8 cellular contexts compared by ENCODE assay signal in genomic region chr16:9048302-9048700, GRCh38. TPM values are rescaled to one million over a fixed set of nuclear protein-coding genes. Genes with fewer than 3 reads are reported as not detected.
DNase-seq lines count a peak whose midpoint lies in the region; ATAC-seq and TF ChIP-seq lines count a peak whose summit lies in the region.

No MANE protein-coding gene starts in this region.

- intact Hi-C loops in PC-9 (cut with micrococcal nuclease; ENCODE audit: unreplicated experiment) = loop anchor here (2.0 to 5.0 kb wide), 2 partner anchors 20 to 44 kb away; partner anchors contain the start of gene HAPSTR1

- H3F3A ChIP-seq in PC-9 (ENCODE audit: insufficient read depth, low read depth) = peaks cover 14% of the 10 kb centered on the region

- no peak for ATAC-seq in GM18868 (IDR thresholded peaks at IDR 0.05; ENCODE audit: unreplicated experiment)

- H2AFZ ChIP-seq in PC-9 = no peak overlapping the region; the same call in 1 of the 2 replicates
- peak overlapping the region; percentile 26 for H2AFZ ChIP-seq in parathyroid adenoma

- peak overlapping the region; percentile 83 for H3K27ac ChIP-seq in PC-9
- peak overlapping the region; percentile 65 for H3K27ac ChIP-seq in epithelial cell of prostate
- peak overlapping the region; percentile 74 for H3K27ac ChIP-seq in parathyroid adenoma

- H3K9me3 ChIP-seq in ES-I3 (ENCODE audit: control insufficient read depth, insufficient read depth, low read length) (peaks cover 5% of the 10 kb centered on the region; the same call in 1 of the 2 replicates), PC-9 (ENCODE audit: insufficient read depth, low read depth) (no peaks in the 10 kb centered on the region), parathyroid adenoma (ENCODE audit: control insufficient read depth, low read length) (no peaks in the 10 kb centered on the region)

- POLR2A ChIA-PET in PC-9 (lab: Charles Lee; ENCODE audit: unreplicated experiment) = interaction anchor here (0.5 to 1.3 kb wide), 3 partner anchors 11 to 43 kb away, joined by 4 to 13 read pairs (median 12); partner anchors contain the start of gene HAPSTR1

- peak overlapping the region; percentile 2; the same call in 1 of the 2 replicates for H3K9ac ChIP-seq in ES-I3 (ENCODE audit: low read depth, low read length)
- H3K9ac ChIP-seq in parathyroid adenoma = no peak overlapping the region

- H3K4me2 ChIP-seq in PC-9 = peak overlapping the region; percentile 48
- peak overlapping the region; percentile 14 for H3K4me2 ChIP-seq in parathyroid adenoma (ENCODE audit: low read length)

- DNase-seq in PC-9 (no peak), epithelial cell of prostate (ENCODE audit: low read depth, low spot score) (no peak), NCI-H1436 treated with DMSO at 0.1 percent for 48 hours (lab: John Stamatoyannopoulos, UW) (no peak), NCI-H1417 treated with DMSO at 0.1 percent for 48 hours (lab: John Stamatoyannopoulos, UW) (no peak), UCSD-AML1 (lab: John Stamatoyannopoulos, UW; ENCODE audit: unreplicated experiment) (no peak)

- no peaks in the 10 kb centered on the region for H3K79me2 ChIP-seq in PC-9 (ENCODE audit: low read depth)
- no peaks in the 10 kb centered on the region for H3K79me2 ChIP-seq in parathyroid adenoma

- H3K4me1 ChIP-seq in ES-I3 (ENCODE audit: insufficient read depth, low read length) = peaks cover 14% of the 10 kb centered on the region
- peaks cover 17% of the 10 kb centered on the region for H3K4me1 ChIP-seq in PC-9 (replicated peaks; ENCODE audit: insufficient read depth)
- H3K4me1 ChIP-seq in parathyroid adenoma = peaks cover 5% of the 10 kb centered on the region

- TF ChIP-seq CTCF in PC-9 (conservative IDR thresholded peaks at IDR 0.05) (no peak), parathyroid adenoma (IDR thresholded peaks at IDR 0.05) (no peak)

- no peaks in the 10 kb centered on the region for H3K9me2 ChIP-seq in PC-9 (ENCODE audit: insufficient read depth)

- H3K36me3 ChIP-seq in ES-I3 (ENCODE audit: insufficient read depth, low read length) (no peaks in the 10 kb centered on the region), PC-9 (ENCODE audit: low read depth) (no peaks in the 10 kb centered on the region), parathyroid adenoma (ENCODE audit: control insufficient read depth, insufficient read depth, low read length) (no peaks in the 10 kb centered on the region)

- H3K27me3 ChIP-seq in PC-9 (ENCODE audit: insufficient read depth, low read depth) (no peaks in the 10 kb centered on the region), parathyroid adenoma (ENCODE audit: control insufficient read depth, insufficient read depth, low read length) (no peaks in the 10 kb centered on the region)

- no peak overlapping the region for H3K4me3 ChIP-seq in PC-9
- no peak overlapping the region for H3K4me3 ChIP-seq in parathyroid adenoma (ENCODE audit: low read depth, low read length)

- no peaks in the 10 kb centered on the region for H4K20me1 ChIP-seq in PC-9 (ENCODE audit: insufficient read depth)

- CTCF ChIA-PET in PC-9 (lab: Charles Lee) = interaction anchor here (1.2 kb wide), 1 partner anchor 39 kb away, joined by 6 read pairs; no protein-coding TSS in a partner anchor

- TSS peak; percentile 100 for BruUV-seq in PC-9 (replicated peaks; lab: Mats Ljungman, UMichigan)

RNA-seq across cellular contexts. Expression of gene HAPSTR1, which starts 43.1 kb away (rescaled TPM):
- 61.1 and 82.8 TPM in 2 replicates for total RNA-seq in PC-9 (2021)
